Comparison of ENCODE assay signal across 1 cellular context in genomic region chr3:168121175-168121853, GRCh38.
TF ChIP-seq lines count a peak whose summit lies in the region.

No MANE protein-coding gene starts in this region.

TF ChIP-seq in GM23338, 12 proteins besides CTCF, POLR2A, EP300 and RAD21 (continued from another document):
- TF ChIP-seq REST (IDR thresholded peaks at IDR 0.05; ENCODE audit: unreplicated experiment) = no peak
